Comparison of ENCODE assay signal across 18 cellular contexts in the genomic region with DNA sequence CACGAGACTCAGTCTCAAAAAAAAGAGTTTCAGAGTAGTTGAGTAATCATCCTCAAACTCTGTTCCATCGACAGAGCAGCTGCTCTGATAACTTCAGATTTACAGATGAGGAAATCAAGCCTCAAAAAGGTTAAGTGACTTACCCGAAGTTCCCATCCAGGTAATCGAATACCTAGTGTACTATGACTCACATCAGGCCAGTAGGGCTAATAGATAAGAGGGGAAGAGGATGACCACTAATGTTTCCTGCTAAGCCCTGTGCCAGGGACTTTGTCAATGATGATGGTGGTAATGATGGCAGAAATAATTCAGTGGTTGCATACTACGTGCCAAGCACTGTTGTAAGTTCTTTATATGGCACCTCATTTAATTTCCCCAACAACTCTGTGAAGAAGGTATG.
DNase-seq lines count a peak whose midpoint lies in the region; ATAC-seq, FAIRE-seq and TF ChIP-seq lines count a peak whose summit lies in the region.
"Had no signal": no experiment of that assay in that cellular context is flagged by ENCODE, and none has a peak within 500 bp of the region (broad histone marks: within the 10 kb centered on the region; RNA-seq: fewer than 3 reads in every experiment).

No MANE protein-coding gene starts in this region.

- TF ChIP-seq POLR2A in gastrocnemius medialis (IDR thresholded peaks at IDR 0.05) = no peak

- H3K4me3 ChIP-seq in PC-3 (ENCODE audit: low read length) = no peak overlapping the region
- H3K4me3 ChIP-seq in bronchial epithelial cell (ENCODE audit: low read depth, low read length) = no peak overlapping the region
- no peak overlapping the region for H3K4me3 ChIP-seq in gastrocnemius medialis
- H3K4me3 ChIP-seq in pancreas = no peak overlapping the region
- H3K4me3 ChIP-seq: GM12878, GM23338 had no signal

- POLR2A ChIA-PET in PC-3 (lab: Charles Lee; ENCODE audit: unreplicated experiment) = no interaction called here

- H3K4me1 ChIP-seq in PC-3 (ENCODE audit: insufficient read depth, low read length) = peaks cover 8% of the 10 kb centered on the region
- H3K4me1 ChIP-seq in gastrocnemius medialis = peaks cover 6 to 7% of the 10 kb centered on the region in 2 donors
- H3K4me1 ChIP-seq in pancreas = no peaks in the 10 kb centered on the region
- H3K4me1 ChIP-seq: Caco-2 had no signal

- H3K4me2 ChIP-seq in PC-3 (ENCODE audit: low read length) = no peak overlapping the region
- H3K4me2 ChIP-seq: GM23338 had no signal

- in situ Hi-C loops in gastrocnemius medialis (cut with MboI; ENCODE audit: low sequenced_read_pairs in 4 of 4) = no loop called here

- DNase-seq in A172 (ENCODE audit: low spot score) (peak; percentile 26), PC-3 (peak; percentile 42), bronchial epithelial cell (ENCODE audit: low read depth) (peak; percentile 56), gastrocnemius medialis (no peak), pancreas (no peak), GDM1 (lab: John Stamatoyannopoulos, UW) (no peak)
- DNase-seq in activated T-cell treated with anti-CD3 and anti-CD28 coated beads, Interleukin-2, amount 50 U/mL, for 48 hours = no peak
- DNase-seq: 8988T; C1 segment of cervical spinal cord; Caco-2; CD4-positive, alpha-beta memory T cell; DMS153; DMS79 treated with DMSO at 0.1 percent for 48 hours; H9 had no signal

- H2AFZ ChIP-seq in PC-3 (ENCODE audit: low read length) = no peak overlapping the region
- H2AFZ ChIP-seq: GM23338 had no signal

- H3K27ac ChIP-seq in PC-3 (ENCODE audit: low read length) (no peak overlapping the region), gastrocnemius medialis (peak overlapping the region in 2 of 4 donors; percentile 8 to 69), pancreas (no peak overlapping the region)

- CTCF ChIA-PET in PC-3 (lab: Charles Lee) = no interaction called here

- H3K9me3 ChIP-seq in PC-3 (ENCODE audit: low read length) (no peaks in the 10 kb centered on the region), gastrocnemius medialis (no peaks in the 10 kb centered on the region), pancreas (no peaks in the 10 kb centered on the region)
- H3K9me3 ChIP-seq: Caco-2 had no signal

- H3F3A ChIP-seq in PC-3 (ENCODE audit: low read length, unreplicated experiment) = no peaks in the 10 kb centered on the region

- H3K36me3 ChIP-seq in PC-3 (ENCODE audit: low read depth, low read length) (no peaks in the 10 kb centered on the region), bronchial epithelial cell (ENCODE audit: control insufficient read depth, insufficient read depth, low read length) (no peaks in the 10 kb centered on the region), gastrocnemius medialis (no peaks in the 10 kb centered on the region), pancreas (no peaks in the 10 kb centered on the region)

- H3K9ac ChIP-seq in PC-3 (ENCODE audit: low read length) = no peak overlapping the region

- 71 to 81% methylated on average over 5 of the region's 5 CpGs for WGBS in pancreas, 2 donors

- ATAC-seq in PC-3 (no peak), gastrocnemius medialis (peak; percentile 27 to 66), pancreas (no peak)
- ATAC-seq: GM12878, GM23338, HCT116 had no signal

- FAIRE-seq in bronchial epithelial cell (lab: Jason Lieb, UNC) (no peak), pancreas (lab: Jason Lieb, UNC) (no peak)
- FAIRE-seq: G401.6, GM12878 had no signal

- no peaks in the 10 kb centered on the region for H3K27me3 ChIP-seq in PC-3 (ENCODE audit: low read length)
- H3K27me3 ChIP-seq in bronchial epithelial cell (ENCODE audit: control insufficient read depth, insufficient read depth, low read length) = no peaks in the 10 kb centered on the region
- H3K27me3 ChIP-seq in gastrocnemius medialis = no peaks in the 10 kb centered on the region
- H3K27me3 ChIP-seq in pancreas = no peaks in the 10 kb centered on the region

- no peak for TF ChIP-seq CTCF in PC-3 (conservative IDR thresholded peaks at IDR 0.05; ENCODE audit: low read depth, low read length)
- TF ChIP-seq CTCF in bronchial epithelial cell (IDR thresholded peaks at IDR 0.05; ENCODE audit: insufficient read depth, low read length, severe bottlenecking) = no peak
- TF ChIP-seq CTCF in gastrocnemius medialis (IDR thresholded peaks at IDR 0.05 in 4 of 5, conservative IDR thresholded peaks at IDR 0.05 in 1 of 5) = no peak
- TF ChIP-seq CTCF in pancreas (IDR thresholded peaks at IDR 0.05) = no peak

- no peaks in the 10 kb centered on the region for H4K20me1 ChIP-seq in PC-3 (ENCODE audit: low read length)

- H3K79me2 ChIP-seq in PC-3 (ENCODE audit: low read length) = no peaks in the 10 kb centered on the region

- no TSS peak for BruUV-seq in PC-3 (replicated peaks; lab: Mats Ljungman, UMichigan)

- intact Hi-C loops in PC-3 (cut with micrococcal nuclease) = no loop called here
- intact Hi-C loops in gastrocnemius medialis (cut with DNase I; ENCODE audit: low total_unique reads) = no loop called here
- intact Hi-C loops in pancreas (cut with DNase I) = no loop called here

- no peaks in the 10 kb centered on the region for H3K9me2 ChIP-seq in PC-3 (replicated peaks; ENCODE audit: low read length)

Comparison
In these comparisons a context has a peak if more than half of its experiments do, and no peak if none do; other contexts are left out.
1. DNase-seq: peak in A172 (single experiment), PC-3 (single experiment) and bronchial epithelial cell (single experiment); none in gastrocnemius medialis (0 of 2), pancreas (0 of 6), GDM1 (single experiment) and activated T-cell treated with anti-CD3 and anti-CD28 coated beads, Interleukin-2, amount 50 U/mL, for 48 hours (0 of 2).
2. ATAC-seq: peak in gastrocnemius medialis (2 of 2); none in PC-3 (single experiment) and pancreas (0 of 4).